2 cellular contexts compared by ENCODE assay signal in the genomic region with DNA sequence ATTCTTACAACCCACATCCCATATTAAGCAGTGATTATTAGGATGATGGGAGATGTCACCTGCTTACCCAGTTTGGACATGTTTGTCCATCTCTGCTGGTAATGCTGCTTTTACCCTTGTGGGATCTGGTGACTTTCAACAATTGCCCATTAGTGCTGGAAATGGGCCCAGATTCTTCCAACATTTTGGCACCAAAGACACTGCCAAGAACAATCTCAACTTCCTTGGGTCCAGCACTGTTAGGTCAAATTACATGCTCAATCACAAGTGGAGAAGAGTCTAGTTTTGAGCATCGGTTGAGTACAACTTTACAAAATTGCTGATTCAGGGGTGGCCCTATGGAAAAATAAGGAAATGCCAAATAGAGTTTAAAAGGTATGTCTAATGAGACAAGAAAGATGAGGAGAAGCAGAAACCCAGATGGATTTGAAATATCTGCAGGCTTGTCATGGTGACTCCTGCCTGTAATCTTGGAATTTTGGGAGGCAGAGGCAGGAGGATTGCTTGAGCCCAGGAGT.
TF ChIP-seq lines count a peak whose summit lies in the region.

No MANE protein-coding gene starts in this region.

TF ChIP-seq in IMR-90, 13 proteins besides CTCF, POLR2A, EP300 and RAD21:
- TF ChIP-seq MAZ (IDR thresholded peaks at IDR 0.05; ENCODE audit: borderline replicate concordance, low read depth, low read length) (no peak), FOS (IDR thresholded peaks at IDR 0.05; ENCODE audit: low read depth, low read length) (no peak), MAFK (IDR thresholded peaks at IDR 0.05; ENCODE audit: low read depth, low read length) (peak; percentile 44)

TF ChIP-seq in K562, 482 proteins besides CTCF, POLR2A, EP300 and RAD21:
- TF ChIP-seq NFIC (IDR thresholded peaks at IDR 0.05) (no peak), MAFG (tag; conservative IDR thresholded peaks at IDR 0.05) (0 out of 2 replicates have a peak, but pooled peaks have one; percentile 26), RB1 (IDR thresholded peaks at IDR 0.05; ENCODE audit: low read depth) (no peak), MCM7 (IDR thresholded peaks at IDR 0.05) (no peak), C11orf30 (IDR thresholded peaks at IDR 0.05; ENCODE audit: low read depth) (peak; percentile 59; the same call in 1 of the 2 replicates), ZNF316 (IDR thresholded peaks at IDR 0.05) (peak; percentile 60), LCOR (CRISPR knock-in tag; IDR thresholded peaks at IDR 0.05) (no peak), PTRF (tag; IDR thresholded peaks at IDR 0.05) (no peak)
